In the genomic region with DNA sequence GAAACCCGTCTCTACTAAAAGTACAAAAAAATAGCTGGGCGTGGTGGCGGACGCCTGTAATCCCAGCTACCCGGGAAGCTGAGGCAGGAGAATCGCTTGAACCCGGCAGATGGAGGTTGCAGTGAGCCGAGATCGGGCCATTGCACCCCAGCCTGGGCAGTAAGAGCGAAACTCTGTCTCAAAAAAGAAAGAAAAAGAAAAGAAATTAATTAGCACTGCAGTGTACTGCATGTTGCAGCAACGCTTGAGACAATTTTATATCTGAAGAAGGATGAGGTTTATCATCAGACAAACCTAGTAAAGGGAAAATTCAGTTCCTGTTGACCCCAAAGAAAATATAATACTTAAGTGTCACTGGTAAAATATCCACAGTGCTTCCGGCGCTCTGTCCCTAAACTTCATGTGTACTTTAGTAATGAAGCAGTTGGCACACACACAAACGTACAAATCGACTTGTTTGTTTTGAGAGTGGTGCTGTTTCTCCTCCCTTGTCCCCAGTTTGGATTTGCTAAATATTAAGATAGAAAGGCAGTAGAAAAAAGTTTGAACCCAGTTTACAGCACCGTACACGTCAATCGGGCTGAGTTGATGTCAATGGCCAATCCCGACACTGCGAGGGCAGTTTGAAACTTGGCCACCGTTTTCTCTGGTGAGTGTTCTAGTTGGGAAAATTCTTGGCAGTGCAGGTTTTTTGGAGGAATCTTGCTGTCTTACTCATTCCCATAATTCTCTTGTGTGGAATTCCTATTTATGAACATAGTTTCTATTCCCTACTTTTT, we compare ENCODE assay signal across 8 cellular contexts.
DNase-seq lines count a peak whose midpoint lies in the region; TF ChIP-seq lines count a peak whose summit lies in the region.

No MANE protein-coding gene starts in this region.

- no peak for TF ChIP-seq RAD21 in SK-N-SH (IDR thresholded peaks at IDR 0.05; ENCODE audit: low read length)

- H3K4me3 Mint-ChIP-seq in CD14-positive monocyte (no peak overlapping the region), nephron progenitor cell (no peak overlapping the region)

- TF ChIP-seq CTCF in SK-N-SH (IDR thresholded peaks at IDR 0.05) = no peak
- no peak for TF ChIP-seq CTCF in fibroblast of lung (conservative IDR thresholded peaks at IDR 0.05 in 1 of 2, IDR thresholded peaks at IDR 0.05 in 1 of 2; ENCODE audit: low read depth in 1 of 2, low read length in 2 of 2)
- TF ChIP-seq CTCF in CD14-positive monocyte (IDR thresholded peaks at IDR 0.05) = no peak
- TF ChIP-seq CTCF in nephron progenitor cell (IDR thresholded peaks at IDR 0.05) = no peak

- H3K9me3 Mint-ChIP-seq in CD14-positive monocyte (no peaks in the 10 kb centered on the region), nephron progenitor cell (no peaks in the 10 kb centered on the region)

- peak overlapping the region; percentile 99 for H3K9ac ChIP-seq in SK-N-SH
- peak overlapping the region; percentile 91 for H3K9ac ChIP-seq in fibroblast of lung (ENCODE audit: insufficient read depth, low read length)

- intact Hi-C loops in CD14-positive monocyte (cut with micrococcal nuclease) = loop anchor here (2.0 to 5.0 kb wide), 3 partner anchors 25 to 53 kb away; a partner anchor contains a TSS

- H3K4me2 ChIP-seq in SK-N-SH (peak overlapping the region; percentile 97), fibroblast of lung (ENCODE audit: extremely low read depth, insufficient read depth, low read length) (peak overlapping the region; percentile 99)

- peak; percentile 62 for DNase-seq in DMS114 treated with DMSO at 0.1 percent for 48 hours (lab: John Stamatoyannopoulos, UW; ENCODE audit: unreplicated experiment)
- DNase-seq in HS-5 (ENCODE audit: low read depth) = peak; percentile 77
- DNase-seq in SK-N-SH = peak; percentile 32
- DNase-seq in fibroblast of lung (ENCODE audit: low read depth in 2 of 2) = peak; percentile 77 to 91
- DNase-seq in pons (ENCODE audit: low spot score) = peak; percentile 28
- DNase-seq in NCI-H2107 treated with DMSO at 0.1 percent for 48 hours (lab: John Stamatoyannopoulos, UW; ENCODE audit: unreplicated experiment) = no peak
- no peak for DNase-seq in CD14-positive monocyte (ENCODE audit: low spot score)
- DNase-seq in nephron progenitor cell = no peak

- H3K9me2 ChIP-seq in SK-N-SH = no peaks in the 10 kb centered on the region

- no peaks in the 10 kb centered on the region for H3K27me3 Mint-ChIP-seq in CD14-positive monocyte (ENCODE audit: low read depth in 3 of 3)
- H3K27me3 Mint-ChIP-seq in nephron progenitor cell (ENCODE audit: low read depth, poor library complexity) = no peaks in the 10 kb centered on the region

- POLR2A ChIA-PET in SK-N-SH (lab: Yijun Ruan, JAX) = interaction anchor here (1.0 to 11.5 kb wide), 12 partner anchors 8 to 1818 kb away, joined by 3 to 578 read pairs (median 20); a partner anchor contains a TSS

- WGBS in SK-N-SH (ENCODE audit: low lambda C conversion rate) = under 1% methylated on average over 21 of the region's 21 CpGs

- H3K27ac ChIP-seq in SK-N-SH (ENCODE audit: low read depth in 2 of 2, low read length in 1 of 2) (peak overlapping the region; percentile 96 to 97), fibroblast of lung (ENCODE audit: insufficient read depth, low read length) (peak overlapping the region; percentile 99)

- H3K36me3 Mint-ChIP-seq in CD14-positive monocyte (peaks cover 0 to 3% of the 10 kb centered on the region in 2 donors), nephron progenitor cell (ENCODE audit: low read depth) (peaks cover 5% of the 10 kb centered on the region)

- H2AFZ ChIP-seq in SK-N-SH (ENCODE audit: low read depth) = peak overlapping the region; percentile 30; the same call in 1 of the 2 replicates
- peak overlapping the region; percentile 83 for H2AFZ ChIP-seq in fibroblast of lung (ENCODE audit: low read length)

- CTCF ChIA-PET in SK-N-SH (lab: Yijun Ruan, JAX) = interaction anchor here (1.2 to 5.7 kb wide), 4 partner anchors 15 to 56 kb away, joined by 4 to 29 read pairs (median 8); a partner anchor contains a TSS

- H3K4me1 ChIP-seq in SK-N-SH (ENCODE audit: control insufficient read depth in 1 of 2, insufficient read depth in 2 of 2, low read depth in 1 of 2, low read length in 1 of 2) = peaks cover 0 to 9% of the 10 kb centered on the region in 2 experiments; a peak in 2 of 4 replicates
- H3K4me1 ChIP-seq in fibroblast of lung (ENCODE audit: control insufficient read depth, extremely low read depth, insufficient read depth, low read length) = no peaks in the 10 kb centered on the region

- H3K36me3 ChIP-seq in SK-N-SH (replicated peaks in 1 of 2; ENCODE audit: control insufficient read depth in 1 of 2, insufficient read depth in 2 of 2, low read length in 1 of 2) (peaks cover 5 to 8% of the 10 kb centered on the region in 2 experiments), fibroblast of lung (ENCODE audit: control insufficient read depth, insufficient read depth, low read length) (no peaks in the 10 kb centered on the region)

- H3K27me3 ChIP-seq in SK-N-SH (ENCODE audit: insufficient read depth) (no peaks in the 10 kb centered on the region), fibroblast of lung (ENCODE audit: control insufficient read depth, insufficient read depth, low read length) (no peaks in the 10 kb centered on the region)

- peaks cover 40% of the 10 kb centered on the region for H3K79me2 ChIP-seq in SK-N-SH (ENCODE audit: insufficient read depth)
- peaks cover 9% of the 10 kb centered on the region for H3K79me2 ChIP-seq in fibroblast of lung (ENCODE audit: control insufficient read depth, insufficient read depth, low read length)

- no peaks in the 10 kb centered on the region for H4K20me1 ChIP-seq in SK-N-SH (ENCODE audit: insufficient read depth)
- H4K20me1 ChIP-seq in fibroblast of lung (ENCODE audit: control insufficient read depth, extremely low read depth, insufficient read depth, low read length) = no peaks in the 10 kb centered on the region

- H3K4me3 ChIP-seq in SK-N-SH (ENCODE audit: low read depth in 2 of 2, low read length in 1 of 2) (peak overlapping the region; percentile 82 to 83), fibroblast of lung (replicated peaks in 1 of 4; ENCODE audit: control extremely low read depth in 1 of 4, insufficient read depth in 1 of 4, low read depth in 3 of 4, low read length in 4 of 4) (peak overlapping the region; percentile 69 to 98 (median 77))

- TF ChIP-seq EP300 in SK-N-SH (IDR thresholded peaks at IDR 0.05; ENCODE audit: borderline replicate concordance in 1 of 2, low read depth in 1 of 2, low read length in 1 of 2) = peak in 1 of 2 experiments; percentile 13; a peak in 1 of 4 replicates

- H3K27ac Mint-ChIP-seq in CD14-positive monocyte = peak overlapping the region in 2 of 7 donors; percentile 28 to 54
- no peak overlapping the region for H3K27ac Mint-ChIP-seq in nephron progenitor cell

- peaks cover 14% of the 10 kb centered on the region for H3K4me1 Mint-ChIP-seq in CD14-positive monocyte
- H3K4me1 Mint-ChIP-seq in nephron progenitor cell = peaks cover 31% of the 10 kb centered on the region

- H3K9me3 ChIP-seq in SK-N-SH (no peaks in the 10 kb centered on the region), fibroblast of lung (ENCODE audit: control insufficient read depth, insufficient read depth, low read depth, low read length) (no peaks in the 10 kb centered on the region)

- H3F3A ChIP-seq in SK-N-SH (replicated peaks; ENCODE audit: insufficient read depth) = peaks cover 29% of the 10 kb centered on the region

TF ChIP-seq in SK-N-SH, 30 proteins besides CTCF, POLR2A, EP300 and RAD21 (continues in another document):
- TF ChIP-seq YY1 (IDR thresholded peaks at IDR 0.05; ENCODE audit: low read depth) (no peak), TAF1 (IDR thresholded peaks at IDR 0.05; ENCODE audit: borderline replicate concordance, low read depth, low read length) (peak; percentile 26; the same call in 1 of the 2 replicates), EZH2phosphoT487 (IDR thresholded peaks at IDR 0.05; ENCODE audit: borderline replicate concordance, low read depth) (no peak), RFX5 (IDR thresholded peaks at IDR 0.05; ENCODE audit: low read length) (no peak), MXI1 (IDR thresholded peaks at IDR 0.05; ENCODE audit: low read depth, low read length) (peak; percentile 76), JUND (IDR thresholded peaks at IDR 0.05) (0 out of 2 replicates have a peak, but pooled peaks have one; percentile 3)
- TF ChIP-seq, protein P1, sequence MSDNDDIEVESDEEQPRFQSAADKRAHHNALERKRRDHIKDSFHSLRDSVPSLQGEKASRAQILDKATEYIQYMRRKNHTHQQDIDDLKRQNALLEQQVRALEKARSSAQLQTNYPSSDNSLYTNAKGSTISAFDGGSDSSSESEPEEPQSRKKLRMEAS (IDR thresholded peaks at IDR 0.05; ENCODE audit: low read depth) = peak; percentile 52
- TF ChIP-seq, protein P2, sequence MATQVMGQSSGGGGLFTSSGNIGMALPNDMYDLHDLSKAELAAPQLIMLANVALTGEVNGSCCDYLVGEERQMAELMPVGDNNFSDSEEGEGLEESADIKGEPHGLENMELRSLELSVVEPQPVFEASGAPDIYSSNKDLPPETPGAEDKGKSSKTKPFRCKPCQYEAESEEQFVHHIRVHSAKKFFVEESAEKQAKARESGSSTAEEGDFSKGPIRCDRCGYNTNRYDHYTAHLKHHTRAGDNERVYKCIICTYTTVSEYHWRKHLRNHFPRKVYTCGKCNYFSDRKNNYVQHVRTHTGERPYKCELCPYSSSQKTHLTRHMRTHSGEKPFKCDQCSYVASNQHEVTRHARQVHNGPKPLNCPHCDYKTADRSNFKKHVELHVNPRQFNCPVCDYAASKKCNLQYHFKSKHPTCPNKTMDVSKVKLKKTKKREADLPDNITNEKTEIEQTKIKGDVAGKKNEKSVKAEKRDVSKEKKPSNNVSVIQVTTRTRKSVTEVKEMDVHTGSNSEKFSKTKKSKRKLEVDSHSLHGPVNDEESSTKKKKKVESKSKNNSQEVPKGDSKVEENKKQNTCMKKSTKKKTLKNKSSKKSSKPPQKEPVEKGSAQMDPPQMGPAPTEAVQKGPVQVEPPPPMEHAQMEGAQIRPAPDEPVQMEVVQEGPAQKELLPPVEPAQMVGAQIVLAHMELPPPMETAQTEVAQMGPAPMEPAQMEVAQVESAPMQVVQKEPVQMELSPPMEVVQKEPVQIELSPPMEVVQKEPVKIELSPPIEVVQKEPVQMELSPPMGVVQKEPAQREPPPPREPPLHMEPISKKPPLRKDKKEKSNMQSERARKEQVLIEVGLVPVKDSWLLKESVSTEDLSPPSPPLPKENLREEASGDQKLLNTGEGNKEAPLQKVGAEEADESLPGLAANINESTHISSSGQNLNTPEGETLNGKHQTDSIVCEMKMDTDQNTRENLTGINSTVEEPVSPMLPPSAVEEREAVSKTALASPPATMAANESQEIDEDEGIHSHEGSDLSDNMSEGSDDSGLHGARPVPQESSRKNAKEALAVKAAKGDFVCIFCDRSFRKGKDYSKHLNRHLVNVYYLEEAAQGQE (IDR thresholded peaks at IDR 0.05; ENCODE audit: low read depth, low read length) = peak; percentile 38; the same call in 1 of the 2 replicates

Comparison
In these comparisons a context has a peak if more than half of its experiments do, and no peak if none do; other contexts are left out.
1. DNase-seq: peak in DMS114 treated with DMSO at 0.1 percent for 48 hours (single experiment), HS-5 (single experiment), SK-N-SH (single experiment), fibroblast of lung (2 of 2) and pons (single experiment); none in NCI-H2107 treated with DMSO at 0.1 percent for 48 hours (single experiment), CD14-positive monocyte (single experiment) and nephron progenitor cell (single experiment).